ENCODE assay signal across 27 cellular contexts in the genomic region with DNA sequence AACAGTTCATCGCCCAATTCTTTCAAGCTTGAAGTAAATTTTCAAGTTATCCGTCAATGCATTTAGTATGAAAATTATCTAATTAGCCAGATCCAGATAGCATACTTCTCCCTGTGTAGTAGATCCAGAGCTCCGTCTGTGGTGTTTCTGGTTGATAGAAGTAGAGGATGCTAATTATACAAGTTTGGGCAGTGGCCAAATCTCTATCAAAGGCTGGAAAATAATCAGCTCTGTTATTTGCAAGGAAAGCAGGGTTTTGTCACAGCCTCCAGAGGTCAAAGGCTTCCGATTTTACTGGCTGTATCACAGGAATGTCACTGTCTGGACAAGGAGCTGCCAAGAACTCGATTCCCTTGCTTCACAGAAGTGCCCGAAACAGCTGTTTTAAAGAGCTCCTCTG. TPM values are rescaled to one million over a fixed set of nuclear protein-coding genes. Genes with fewer than 3 reads are reported as not detected.
DNase-seq lines count a peak whose midpoint lies in the region; ATAC-seq and TF ChIP-seq lines count a peak whose summit lies in the region.
"Had no signal": no experiment of that assay in that cellular context is flagged by ENCODE, and none has a peak within 500 bp of the region (broad histone marks: within the 10 kb centered on the region; RNA-seq: fewer than 3 reads in every experiment).

No MANE protein-coding gene starts in this region.

- H3K23ac ChIP-seq in mesendoderm (ENCODE audit: low read length) = no peak overlapping the region

- DNase-seq in Ammon's horn (ENCODE audit: low spot score) (peak; percentile 36), NCI-H1694 (lab: John Stamatoyannopoulos, UW) (peak; percentile 53), mesendoderm (no peak), mesothelial cell of epicardium (ENCODE audit: low spot score in 2 of 2, unreplicated experiment in 2 of 2) (no peak), WTC11 (ENCODE audit: low spot score) (no peak), hepatic stellate cell (ENCODE audit: low spot score) (no peak)
- DNase-seq in activated T-helper 2 cell treated with anti-CD3 and anti-CD28 coated beads, Interferon-gamma antibody, Interleukin-2, Interleukin-4, amounts not matched to agents 10 μg/mL and 5 μg/mL and 100 μg/mL, durations not matched to agents 14 hours and 24 hours and 36 hours (ENCODE audit: low spot score) = no peak
- DNase-seq: activated CD8-positive, alpha-beta memory T cell treated with anti-CD3 and anti-CD28 coated beads for 24 hours; activated gamma-delta T cell treated with Interleukin-2 at 50 U/mL for 16 hours; activated T-cell treated with anti-CD3 and anti-CD28 coated beads, Interleukin-2, amount 50 U/mL, for 1 hour; brain microvascular endothelial cell; effector CD4-positive, alpha-beta T cell; esophagus squamous epithelium; kidney; naive thymus-derived CD4-positive, alpha-beta T cell; NCI-H1930; NCI-H446; ovary; stimulated activated naive CD4-positive, alpha-beta T cell treated with Interleukin-2 at 50 U/mL for 16 hours; T-helper 1 cell; tibial artery had no signal

- CTCF ChIA-PET in WTC11 (lab: Charles Lee) = interaction anchor here (0.5 to 1.0 kb wide), 4 partner anchors 13 to 308 kb away, joined by 3 to 5 read pairs (median 3); a partner anchor contains a TSS

- H3K9me3 Mint-ChIP-seq in mesothelial cell of epicardium (no peaks in the 10 kb centered on the region), WTC11 (no peaks in the 10 kb centered on the region)
- H3K9me3 Mint-ChIP-seq in activated T-helper 2 cell treated with anti-CD3 and anti-CD28 coated beads, Interferon-gamma antibody, Interleukin-2, Interleukin-4, amounts not matched to agents 10 μg/mL and 5 μg/mL and 100 μg/mL, durations not matched to agents 14 hours and 24 hours and 36 hours = peaks cover 19% of the 10 kb centered on the region

- H3K4me3 Mint-ChIP-seq in mesothelial cell of epicardium = no peak overlapping the region
- no peak overlapping the region for H3K4me3 Mint-ChIP-seq in WTC11
- H3K4me3 Mint-ChIP-seq in activated T-helper 2 cell treated with anti-CD3 and anti-CD28 coated beads, Interferon-gamma antibody, Interleukin-2, Interleukin-4, amounts not matched to agents 10 μg/mL and 5 μg/mL and 100 μg/mL, durations not matched to agents 14 hours and 24 hours and 36 hours (ENCODE audit: low read depth) = no peak overlapping the region
- H3K4me3 Mint-ChIP-seq: naive thymus-derived CD4-positive, alpha-beta T cell had no signal

- H3K56ac ChIP-seq in mesendoderm (ENCODE audit: low read length) = no peak overlapping the region

- no peak overlapping the region for H4K5ac ChIP-seq in mesendoderm (ENCODE audit: low read length)

- no peaks in the 10 kb centered on the region for H3K4me1 Mint-ChIP-seq in mesothelial cell of epicardium
- H3K4me1 Mint-ChIP-seq in WTC11 = no peaks in the 10 kb centered on the region
- H3K4me1 Mint-ChIP-seq in activated T-helper 2 cell treated with anti-CD3 and anti-CD28 coated beads, Interferon-gamma antibody, Interleukin-2, Interleukin-4, amounts not matched to agents 10 μg/mL and 5 μg/mL and 100 μg/mL, durations not matched to agents 14 hours and 24 hours and 36 hours (ENCODE audit: low read depth) = no peaks in the 10 kb centered on the region
- H3K4me1 Mint-ChIP-seq: naive thymus-derived CD4-positive, alpha-beta T cell had no signal

- WGBS in gastroesophageal sphincter (ENCODE audit: low coverage in 1 of 2), 2 donors = 50% methylated on average over 3 to 4 of the region's 6 CpGs
- no CpG with 5 or more reads among the region's 6 CpGs for WGBS in mesendoderm (ENCODE audit: extremely low coverage, insufficient coverage, low lambda C conversion rate)

- H3K4ac ChIP-seq in mesendoderm (ENCODE audit: low read depth, low read length) = no peak overlapping the region

- TF ChIP-seq EP300 in gastroesophageal sphincter (IDR thresholded peaks at IDR 0.05) = no peak

- H3K4me3 ChIP-seq in gastroesophageal sphincter = no peak overlapping the region
- no peak overlapping the region for H3K4me3 ChIP-seq in mesendoderm (ENCODE audit: low read length)
- H3K4me3 ChIP-seq: esophagus squamous epithelium, HAP-1, ovary, tibial artery had no signal

- no peaks in the 10 kb centered on the region for H3K79me1 ChIP-seq in mesendoderm (ENCODE audit: low read length)

- H3K9me3 ChIP-seq in gastroesophageal sphincter = no peaks in the 10 kb centered on the region
- H3K9me3 ChIP-seq: esophagus squamous epithelium, HAP-1, ovary, tibial artery had no signal

- ATAC-seq in gastroesophageal sphincter = peak; percentile 34
- ATAC-seq in WTC11 = no peak
- ATAC-seq: naive thymus-derived CD4-positive, alpha-beta T cell had no signal

- H3K27me3 ChIP-seq in gastroesophageal sphincter (no peaks in the 10 kb centered on the region), mesendoderm (ENCODE audit: insufficient read depth, low read length, poor library complexity) (no peaks in the 10 kb centered on the region)
- H3K27me3 ChIP-seq: brain microvascular endothelial cell, ovary, tibial artery had no signal

- TF ChIP-seq POLR2A in gastroesophageal sphincter (IDR thresholded peaks at IDR 0.05) = no peak

- no peak overlapping the region for H3K27ac Mint-ChIP-seq in mesothelial cell of epicardium
- no peak overlapping the region for H3K27ac Mint-ChIP-seq in WTC11
- H3K27ac Mint-ChIP-seq in activated T-helper 2 cell treated with anti-CD3 and anti-CD28 coated beads, Interferon-gamma antibody, Interleukin-2, Interleukin-4, amounts not matched to agents 10 μg/mL and 5 μg/mL and 100 μg/mL, durations not matched to agents 14 hours and 24 hours and 36 hours = no peak overlapping the region
- H3K27ac Mint-ChIP-seq: naive thymus-derived CD4-positive, alpha-beta T cell had no signal

- POLR2A ChIA-PET in WTC11 (lab: Charles Lee) = no interaction called here

- H2AK5ac ChIP-seq in mesendoderm (ENCODE audit: low read length) = no peak overlapping the region

- peaks cover 0 to 11% (median 0%) of the 10 kb centered on the region in 3 donors for H3K4me1 ChIP-seq in gastroesophageal sphincter
- H3K4me1 ChIP-seq in mesendoderm (ENCODE audit: control insufficient read depth, low read depth, low read length) = peaks cover 10% of the 10 kb centered on the region
- H3K4me1 ChIP-seq: HAP-1, tibial artery had no signal

- H2BK15ac ChIP-seq in mesendoderm (replicated peaks; ENCODE audit: low read depth) = peak overlapping the region; percentile 75

- no peak overlapping the region for H4K8ac ChIP-seq in mesendoderm (ENCODE audit: low read depth, low read length)

- H3K27ac ChIP-seq in gastroesophageal sphincter (no peak overlapping the region), mesendoderm (ENCODE audit: low read depth, low read length) (no peak overlapping the region)
- H3K27ac ChIP-seq: brain microvascular endothelial cell, C4-2B, esophagus squamous epithelium, ovary, tibial artery had no signal

- no peak overlapping the region for H2BK5ac ChIP-seq in mesendoderm (ENCODE audit: low read length)

- TF ChIP-seq CTCF in gastroesophageal sphincter (IDR thresholded peaks at IDR 0.05) = no peak
- TF ChIP-seq CTCF in mesothelial cell of epicardium (IDR thresholded peaks at IDR 0.05; ENCODE audit: unreplicated experiment) = no peak
- TF ChIP-seq CTCF in WTC11 (IDR thresholded peaks at IDR 0.05) = no peak

- no peak overlapping the region for H3K18ac ChIP-seq in mesendoderm (ENCODE audit: low read length)

- H3K36me3 ChIP-seq in gastroesophageal sphincter = no peaks in the 10 kb centered on the region
- H3K36me3 ChIP-seq in mesendoderm (ENCODE audit: control insufficient read depth, insufficient read depth, low read length) = no peaks in the 10 kb centered on the region
- H3K36me3 ChIP-seq: brain microvascular endothelial cell, esophagus squamous epithelium, HAP-1, ovary, tibial artery had no signal

- H3K4me2 ChIP-seq in mesendoderm (ENCODE audit: low read length) = no peak overlapping the region

- H3K36me3 Mint-ChIP-seq in mesothelial cell of epicardium = no peaks in the 10 kb centered on the region
- no peaks in the 10 kb centered on the region for H3K36me3 Mint-ChIP-seq in WTC11
- H3K36me3 Mint-ChIP-seq in activated T-helper 2 cell treated with anti-CD3 and anti-CD28 coated beads, Interferon-gamma antibody, Interleukin-2, Interleukin-4, amounts not matched to agents 10 μg/mL and 5 μg/mL and 100 μg/mL, durations not matched to agents 14 hours and 24 hours and 36 hours (ENCODE audit: low read depth) = no peaks in the 10 kb centered on the region
- H3K36me3 Mint-ChIP-seq: naive thymus-derived CD4-positive, alpha-beta T cell had no signal

- peaks cover 5% of the 10 kb centered on the region for H3K27me3 Mint-ChIP-seq in mesothelial cell of epicardium (ENCODE audit: low read depth)
- H3K27me3 Mint-ChIP-seq in WTC11 (ENCODE audit: low read depth) = no peaks in the 10 kb centered on the region
- H3K27me3 Mint-ChIP-seq in activated T-helper 2 cell treated with anti-CD3 and anti-CD28 coated beads, Interferon-gamma antibody, Interleukin-2, Interleukin-4, amounts not matched to agents 10 μg/mL and 5 μg/mL and 100 μg/mL, durations not matched to agents 14 hours and 24 hours and 36 hours (ENCODE audit: low read depth) = no peaks in the 10 kb centered on the region

- intact Hi-C loops in activated T-helper 2 cell treated with anti-CD3 and anti-CD28 coated beads, Interferon-gamma antibody, Interleukin-2, Interleukin-4, amounts not matched to agents 10 μg/mL and 5 μg/mL and 100 μg/mL, durations not matched to agents 14 hours and 24 hours and 36 hours (cut with micrococcal nuclease) = no loop called here

- H2BK120ac ChIP-seq in mesendoderm (ENCODE audit: low read depth, low read length) = no peak overlapping the region

- H3K79me2 ChIP-seq in mesendoderm (ENCODE audit: control insufficient read depth, insufficient read depth, low read length) = no peaks in the 10 kb centered on the region

- H3K9ac ChIP-seq in mesendoderm (ENCODE audit: low read length) = no peak overlapping the region

TF ChIP-seq in WTC11, 78 proteins besides CTCF, POLR2A, EP300 and RAD21 (continues in another document):
- no peak for TF ChIP-seq SOX15 (CRISPR knock-in tag; IDR thresholded peaks at IDR 0.05)

RNA-seq across cellular contexts. Expression of a gene that starts 28.6 kb away (rescaled TPM):
- total RNA-seq in gastroesophageal sphincter (not detected), mesothelial cell of epicardium (not detected in 3 replicates), WTC11 (2021) (not detected in 3 replicates)
- polyA plus RNA-seq in mesendoderm (2013, experiment 1 of 2) = not detected
- not detected for polyA plus RNA-seq in mesendoderm (2013, experiment 2 of 2)
- total RNA-seq in activated T-helper 2 cell treated with anti-CD3 and anti-CD28 coated beads, Interferon-gamma antibody, Interleukin-2, Interleukin-4, amounts not matched to agents 10 μg/mL and 5 μg/mL and 100 μg/mL, durations not matched to agents 14 hours and 24 hours and 36 hours = not detected in 2 replicates
- total RNA-seq: esophagus squamous epithelium; frontal cortex; kidney; mesenteric fat pad; naive thymus-derived CD4-positive, alpha-beta T cell; ovary had no signal
- polyA plus RNA-seq: AG04450; naive thymus-derived CD4-positive, alpha-beta T cell; ovary had no signal

Comparison
In these comparisons a context has a peak if more than half of its experiments do, and no peak if none do; other contexts are left out.
1. DNase-seq: peak in Ammon's horn (single experiment) and NCI-H1694 (single experiment); none in mesendoderm (single experiment), mesothelial cell of epicardium (0 of 2), WTC11 (single experiment), activated T-helper 2 cell treated with anti-CD3 and anti-CD28 coated beads, Interferon-gamma antibody, Interleukin-2, Interleukin-4, amounts not matched to agents 10 μg/mL and 5 μg/mL and 100 μg/mL, durations not matched to agents 14 hours and 24 hours and 36 hours (single experiment) and hepatic stellate cell (single experiment).